In genomic region chr9:27985714-27986113, GRCh38 we compare ENCODE assay signal across 8 cellular contexts.
"Had no signal": no experiment of that assay in that cellular context is flagged by ENCODE, and none has a peak within 500 bp of the region (broad histone marks: within the 10 kb centered on the region; RNA-seq: fewer than 3 reads in every experiment).

No MANE protein-coding gene starts in this region.

- H2AFZ ChIP-seq: GM23338 had no signal

- H3K36me3 Mint-ChIP-seq: IgD-negative memory B cell had no signal

- H3K4me3 Mint-ChIP-seq: GM23338, H9, IgD-negative memory B cell had no signal

- ATAC-seq: GM23338 had no signal

- H3K4me3 ChIP-seq: GM23338 had no signal

- H3K9me3 Mint-ChIP-seq: IgD-negative memory B cell had no signal

- FAIRE-seq: H1, H54, HTR-8/SVneo had no signal

- H3K4me1 Mint-ChIP-seq: H9, IgD-negative memory B cell had no signal

- DNase-seq: H9, HCEC 1CT, KBM-7 had no signal

- H3K27ac Mint-ChIP-seq: GM23338, IgD-negative memory B cell had no signal

- H3K4me2 ChIP-seq: GM23338 had no signal
